ENCODE assay signal across 14 cellular contexts in the genomic region with DNA sequence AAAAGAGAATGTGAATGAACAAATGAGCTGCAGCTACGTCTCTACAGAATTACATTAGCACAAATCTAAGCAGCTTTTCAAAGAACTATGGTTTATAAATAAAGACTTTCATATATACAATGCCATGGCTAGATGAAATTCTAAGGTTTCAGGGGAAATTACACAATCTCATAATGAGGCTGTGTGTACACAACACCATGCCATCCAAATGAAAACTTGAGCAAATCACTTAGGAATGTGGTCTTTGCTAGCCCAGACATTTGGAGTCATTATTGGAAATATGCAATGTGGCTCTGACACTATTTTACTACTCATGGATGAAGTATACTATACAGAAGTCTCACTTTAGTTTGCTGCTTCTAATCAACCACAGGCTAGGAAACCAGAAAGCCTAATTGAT. TPM values are rescaled to one million over a fixed set of nuclear protein-coding genes. Genes with fewer than 3 reads are reported as not detected.
A peak's percentile ranks its signal among the peaks of the same experiment; 100 is the strongest.
DNase-seq lines count a peak whose midpoint lies in the region; ATAC-seq and TF ChIP-seq lines count a peak whose summit lies in the region.
"Had no signal": no experiment of that assay in that cellular context is flagged by ENCODE, and none has a peak within 500 bp of the region (broad histone marks: within the 10 kb centered on the region; RNA-seq: fewer than 3 reads in every experiment).

No MANE protein-coding gene starts in this region.

- H3K4me3 ChIP-seq in adipocyte (ENCODE audit: low read length) (peak overlapping the region; percentile 2), fibroblast of villous mesenchyme (ENCODE audit: low read depth, low read length) (no peak overlapping the region), subcutaneous abdominal adipose tissue (ENCODE audit: low read depth in 1 of 5, low read length in 5 of 5) (no peak overlapping the region)
- H3K4me3 ChIP-seq: heart right ventricle had no signal

- no peak overlapping the region for H3K9ac ChIP-seq in adipocyte (ENCODE audit: low read length)
- peak overlapping the region in 1 of 5 donors; percentile 60 for H3K9ac ChIP-seq in subcutaneous abdominal adipose tissue (ENCODE audit: low read length in 5 of 5)

- peak; percentile 93 for DNase-seq in H4 (ENCODE audit: low spot score)
- DNase-seq in adipocyte (ENCODE audit: low read depth), result peak; percentile 90
- peak; percentile 2 for DNase-seq in fibroblast of villous mesenchyme (ENCODE audit: low read depth)
- no peak for DNase-seq in activated gamma-delta T cell treated with Interleukin-2 at 50 U/mL for 16 hours
- DNase-seq: heart right ventricle, left ventricle myocardium superior, NCI-H1930, NCI-H774, SHP77 had no signal

- H3K4me1 ChIP-seq in adipocyte (ENCODE audit: control insufficient read depth, insufficient read depth, low read length), result peaks cover 18% of the 10 kb centered on the region
- H3K4me1 ChIP-seq in subcutaneous abdominal adipose tissue (ENCODE audit: control insufficient read depth in 5 of 5, insufficient read depth in 5 of 5, low read length in 5 of 5), result peaks cover 0 to 27% (median 18%) of the 10 kb centered on the region in 5 donors
- H3K4me1 ChIP-seq: heart right ventricle had no signal

- ATAC-seq in GM19397 (IDR thresholded peaks at IDR 0.05; ENCODE audit: unreplicated experiment) (no peak), HG03135 (IDR thresholded peaks at IDR 0.05; ENCODE audit: unreplicated experiment) (no peak)
- ATAC-seq: heart right ventricle; left ventricle myocardium superior; natural killer cell treated with Interleukin-12 subunit alpha and Interleukin-12 subunit beta and Interleukin-15 and Interleukin-18, amount 100 ng/mL, for 72 hours had no signal

- no peaks in the 10 kb centered on the region for H3K27me3 ChIP-seq in adipocyte (replicated peaks; ENCODE audit: control insufficient read depth, insufficient read depth, low read length)
- no peaks in the 10 kb centered on the region for H3K27me3 ChIP-seq in subcutaneous abdominal adipose tissue (ENCODE audit: control insufficient read depth in 5 of 5, insufficient read depth in 4 of 5, low read length in 5 of 5)
- H3K27me3 ChIP-seq: heart right ventricle had no signal

- peak overlapping the region; percentile 74 for H3K27ac ChIP-seq in subcutaneous abdominal adipose tissue (ENCODE audit: low read depth, low read length)
- H3K27ac ChIP-seq: heart right ventricle had no signal

- H3K9me3 ChIP-seq in adipocyte (ENCODE audit: control insufficient read depth, low read length) (no peaks in the 10 kb centered on the region), subcutaneous abdominal adipose tissue (ENCODE audit: control insufficient read depth in 5 of 5, low read length in 5 of 5) (no peaks in the 10 kb centered on the region)
- H3K9me3 ChIP-seq: heart right ventricle had no signal

- no peak for TF ChIP-seq CTCF in fibroblast of villous mesenchyme (IDR thresholded peaks at IDR 0.05; ENCODE audit: insufficient read depth, low read depth, low read length)

- H3K36me3 ChIP-seq in adipocyte (ENCODE audit: control insufficient read depth, insufficient read depth, low read length, severe bottlenecking), result no peaks in the 10 kb centered on the region
- H3K36me3 ChIP-seq in subcutaneous abdominal adipose tissue (ENCODE audit: control insufficient read depth in 5 of 5, insufficient read depth in 5 of 5, low read length in 5 of 5), result no peaks in the 10 kb centered on the region
- H3K36me3 ChIP-seq: heart right ventricle had no signal

RNA-seq across cellular contexts. Expression of a gene that starts 37.5 kb away (rescaled TPM):
- 0.10 and 0.45 TPM in 2 replicates for total RNA-seq in H4 (2014; rRNA removed; shearing (Covaris generic))
- 0.32 TPM in 1 of 2 replicates, not detected in the other for total RNA-seq in fibroblast of villous mesenchyme
- total RNA-seq: dermis microvascular lymphatic vessel endothelial cell, left ventricle myocardium superior had no signal
